In genomic region chr7:111788426-111788825, GRCh38 we compare ENCODE assay signal across 19 cellular contexts.
A peak's percentile ranks its signal among the peaks of the same experiment; 100 is the strongest.
DNase-seq lines count a peak whose midpoint lies in the region; TF ChIP-seq lines count a peak whose summit lies in the region.
"Had no signal": no experiment of that assay in that cellular context is flagged by ENCODE, and none has a peak within 500 bp of the region (broad histone marks: within the 10 kb centered on the region; RNA-seq: fewer than 3 reads in every experiment).

No MANE protein-coding gene starts in this region.

- H3K9ac ChIP-seq in mammary epithelial cell (ENCODE audit: insufficient read depth, low read length): no peak overlapping the region

- H3K79me2 ChIP-seq in mammary epithelial cell (ENCODE audit: insufficient read depth, low read length): no peaks in the 10 kb centered on the region

- BruUV-seq in mammary epithelial cell (replicated peaks; lab: Mats Ljungman, UMichigan) (no TSS peak), MCF 10A (replicated peaks; lab: Mats Ljungman, UMichigan) (no TSS peak)

- no peak overlapping the region for H2AFZ ChIP-seq in mammary epithelial cell (ENCODE audit: low read depth, low read length)

- no peak overlapping the region for H3K4me2 ChIP-seq in mammary epithelial cell (ENCODE audit: insufficient read depth, low read depth, low read length)

- H3K27me3 ChIP-seq in mammary epithelial cell (ENCODE audit: insufficient read depth, low read length) (no peaks in the 10 kb centered on the region), WERI-Rb-1 (ENCODE audit: insufficient read depth, low read depth, severe bottlenecking) (no peaks in the 10 kb centered on the region), H7 (ENCODE audit: control insufficient read depth, insufficient read depth, low read length) (no peaks in the 10 kb centered on the region)
- H3K27me3 ChIP-seq: right atrium auricular region had no signal

- TF ChIP-seq CTCF in mammary epithelial cell (conservative IDR thresholded peaks at IDR 0.05 in 1 of 2, IDR thresholded peaks at IDR 0.05 in 1 of 2; ENCODE audit: extremely low read depth in 1 of 2, insufficient read depth in 1 of 2, low read depth in 1 of 2, low read length in 2 of 2) (no peak), MCF 10A (IDR thresholded peaks at IDR 0.05; ENCODE audit: unreplicated experiment) (no peak), WERI-Rb-1 (IDR thresholded peaks at IDR 0.05; ENCODE audit: low read depth, low read length) (no peak), fibroblast of the aortic adventitia (IDR thresholded peaks at IDR 0.05; ENCODE audit: insufficient read depth, low read length) (no peak), type B pancreatic cell (conservative IDR thresholded peaks at IDR 0.05) (no peak)

- H3K27ac Mint-ChIP-seq in MCF 10A (ENCODE audit: low read depth, unreplicated experiment): no peak overlapping the region
- peak overlapping the region; percentile 27 for H3K27ac Mint-ChIP-seq in type B pancreatic cell
- no peak overlapping the region for H3K27ac Mint-ChIP-seq in activated T-helper 1 cell treated with anti-CD3 and anti-CD28 coated beads, Interleukin-12 subunit alpha, Interleukin-12 subunit beta, Interleukin-2, Interleukin-4 antibody, amounts not matched to agents 30 ng/mL and 10 ng/mL and 1 ng/mL, durations not matched to agents 14 hours and 24 hours and 36 hours
- H3K27ac Mint-ChIP-seq: activated CD4-positive, alpha-beta memory T cell treated with anti-CD3 and anti-CD28 coated beads, Interleukin-2, amount 10 ng/mL, durations not matched to agents 7 days and 5 days; activated naive CD8-positive, alpha-beta T cell; CD8-positive, alpha-beta T cell; memory B cell had no signal

- H3K4me3 Mint-ChIP-seq in MCF 10A (ENCODE audit: unreplicated experiment): no peak overlapping the region
- H3K4me3 Mint-ChIP-seq in type B pancreatic cell: no peak overlapping the region
- H3K4me3 Mint-ChIP-seq in activated T-helper 1 cell treated with anti-CD3 and anti-CD28 coated beads, Interleukin-12 subunit alpha, Interleukin-12 subunit beta, Interleukin-2, Interleukin-4 antibody, amounts not matched to agents 30 ng/mL and 10 ng/mL and 1 ng/mL, durations not matched to agents 14 hours and 24 hours and 36 hours: no peak overlapping the region
- H3K4me3 Mint-ChIP-seq: activated CD4-positive, alpha-beta memory T cell treated with anti-CD3 and anti-CD28 coated beads, Interleukin-2, amount 10 ng/mL, durations not matched to agents 7 days and 5 days; activated naive CD8-positive, alpha-beta T cell; CD8-positive, alpha-beta T cell; central memory CD8-positive, alpha-beta T cell; memory B cell had no signal

- H3K36me3 Mint-ChIP-seq in MCF 10A (ENCODE audit: insufficient read depth, unreplicated experiment) (no peaks in the 10 kb centered on the region), type B pancreatic cell (peaks cover 42% of the 10 kb centered on the region)
- H3K36me3 Mint-ChIP-seq in activated T-helper 1 cell treated with anti-CD3 and anti-CD28 coated beads, Interleukin-12 subunit alpha, Interleukin-12 subunit beta, Interleukin-2, Interleukin-4 antibody, amounts not matched to agents 30 ng/mL and 10 ng/mL and 1 ng/mL, durations not matched to agents 14 hours and 24 hours and 36 hours (ENCODE audit: low read depth): no peaks in the 10 kb centered on the region
- H3K36me3 Mint-ChIP-seq: activated naive CD8-positive, alpha-beta T cell; CD8-positive, alpha-beta T cell; memory B cell had no signal

- H3K27ac ChIP-seq in mammary epithelial cell (ENCODE audit: insufficient read depth, low read depth, low read length) (no peak overlapping the region), WERI-Rb-1 (no peak overlapping the region)
- H3K27ac ChIP-seq: right atrium auricular region had no signal

- no peaks in the 10 kb centered on the region for H3K9me3 Mint-ChIP-seq in MCF 10A (ENCODE audit: unreplicated experiment)
- H3K9me3 Mint-ChIP-seq in type B pancreatic cell: peaks cover 10% of the 10 kb centered on the region
- peaks cover 12% of the 10 kb centered on the region for H3K9me3 Mint-ChIP-seq in activated T-helper 1 cell treated with anti-CD3 and anti-CD28 coated beads, Interleukin-12 subunit alpha, Interleukin-12 subunit beta, Interleukin-2, Interleukin-4 antibody, amounts not matched to agents 30 ng/mL and 10 ng/mL and 1 ng/mL, durations not matched to agents 14 hours and 24 hours and 36 hours
- H3K9me3 Mint-ChIP-seq: activated CD4-positive, alpha-beta memory T cell treated with anti-CD3 and anti-CD28 coated beads, Interleukin-2, amount 10 ng/mL, durations not matched to agents 7 days and 5 days; central memory CD8-positive, alpha-beta T cell had no signal

- WGBS in mammary epithelial cell (ENCODE audit: low coverage, missing lambda C conversion rate): 69% methylated on average over 6 of the region's 6 CpGs

- no peaks in the 10 kb centered on the region for H4K20me1 ChIP-seq in mammary epithelial cell (ENCODE audit: insufficient read depth, low read length)

- CTCF ChIA-PET in mammary epithelial cell (lab: Charles Lee; ENCODE audit: low non-redundant PET): no interaction called here
- CTCF ChIA-PET in MCF 10A (lab: Yijun Ruan, JAX): interaction anchor here (0.6 to 1.2 kb wide), 3 partner anchors 9 to 67 kb away, joined by 3 to 6 read pairs (median 3); no protein-coding TSS in a partner anchor

- H3K9me3 ChIP-seq in mammary epithelial cell (replicated peaks; ENCODE audit: insufficient read depth, low read length) (no peaks in the 10 kb centered on the region), WERI-Rb-1 (ENCODE audit: severe bottlenecking) (no peaks in the 10 kb centered on the region)
- H3K9me3 ChIP-seq: right atrium auricular region had no signal

- POLR2A ChIA-PET in MCF 10A (lab: Yijun Ruan, JAX): no interaction called here

- no peaks in the 10 kb centered on the region for H3K4me1 ChIP-seq in mammary epithelial cell (ENCODE audit: insufficient read depth, low read length)
- H3K4me1 ChIP-seq: right atrium auricular region had no signal

- H3K27me3 Mint-ChIP-seq in MCF 10A (ENCODE audit: insufficient read depth, unreplicated experiment) (no peaks in the 10 kb centered on the region), type B pancreatic cell (no peaks in the 10 kb centered on the region)
- H3K27me3 Mint-ChIP-seq in activated T-helper 1 cell treated with anti-CD3 and anti-CD28 coated beads, Interleukin-12 subunit alpha, Interleukin-12 subunit beta, Interleukin-2, Interleukin-4 antibody, amounts not matched to agents 30 ng/mL and 10 ng/mL and 1 ng/mL, durations not matched to agents 14 hours and 24 hours and 36 hours (ENCODE audit: insufficient read depth): no peaks in the 10 kb centered on the region
- H3K27me3 Mint-ChIP-seq: activated CD4-positive, alpha-beta memory T cell treated with anti-CD3 and anti-CD28 coated beads, Interleukin-2, amount 10 ng/mL, durations not matched to agents 7 days and 5 days; memory B cell had no signal

- intact Hi-C loops in mammary epithelial cell (cut with micrococcal nuclease): no loop called here
- intact Hi-C loops in MCF 10A (cut with micrococcal nuclease): no loop called here
- intact Hi-C loops in activated T-helper 1 cell treated with anti-CD3 and anti-CD28 coated beads, Interleukin-12 subunit alpha, Interleukin-12 subunit beta, Interleukin-2, Interleukin-4 antibody, amounts not matched to agents 30 ng/mL and 10 ng/mL and 1 ng/mL, durations not matched to agents 14 hours and 24 hours and 36 hours (cut with micrococcal nuclease): no loop called here

- DNase-seq in mammary epithelial cell (peak; percentile 1), MCF 10A (ENCODE audit: unreplicated experiment) (no peak), WERI-Rb-1 (peak; percentile 61), fibroblast of the aortic adventitia (ENCODE audit: low read depth) (peak; percentile 31), type B pancreatic cell (ENCODE audit: extremely low spot score, unreplicated experiment) (no peak), NCI-H128 (lab: John Stamatoyannopoulos, UW; ENCODE audit: unreplicated experiment) (no peak), H7 (no peak)
- no peak for DNase-seq in activated T-helper 1 cell treated with anti-CD3 and anti-CD28 coated beads, Interleukin-12 subunit alpha, Interleukin-12 subunit beta, Interleukin-2, Interleukin-4 antibody, amounts not matched to agents 30 ng/mL and 10 ng/mL and 1 ng/mL, durations not matched to agents 14 hours and 24 hours and 36 hours (ENCODE audit: low spot score)
- DNase-seq: activated CD4-positive, alpha-beta memory T cell treated with anti-CD3 and anti-CD28 coated beads, Interleukin-2, amount 10 ng/mL, durations not matched to agents 7 days and 5 days; activated T-cell treated with anti-CD3 and anti-CD28 coated beads, Interleukin-2, amount 50 U/mL, for 48 hours; CD8-positive, alpha-beta T cell; NCI-H1694 treated with DMSO at 0.1 percent for 48 hours; NCI-H526 treated with DMSO at 0.1 percent for 48 hours; stimulated activated CD4-positive, alpha-beta T cell treated with anti-CD3 and anti-CD28 coated beads, Interleukin-1b, Interleukin-23, amount 100 ng/mL, for 48 hours; SW 1271 had no signal

- H3K4me3 ChIP-seq in mammary epithelial cell (replicated peaks in 1 of 3; ENCODE audit: insufficient read depth in 1 of 3, low read depth in 2 of 3, low read length in 3 of 3): no peak overlapping the region
- H3K4me3 ChIP-seq in WERI-Rb-1 (ENCODE audit: low read depth, low read length): no peak overlapping the region; the same call in 1 of the 2 replicates
- H3K4me3 ChIP-seq in fibroblast of the aortic adventitia (ENCODE audit: low read depth, low read length): no peak overlapping the region
- no peak overlapping the region for H3K4me3 ChIP-seq in H7 (ENCODE audit: insufficient read depth, low read depth, low read length)
- H3K4me3 ChIP-seq: right atrium auricular region had no signal

- H3K4me1 Mint-ChIP-seq in MCF 10A (ENCODE audit: insufficient read depth, unreplicated experiment) (no peaks in the 10 kb centered on the region), type B pancreatic cell (ENCODE audit: unreplicated experiment) (peaks cover 18% of the 10 kb centered on the region)
- no peaks in the 10 kb centered on the region for H3K4me1 Mint-ChIP-seq in activated T-helper 1 cell treated with anti-CD3 and anti-CD28 coated beads, Interleukin-12 subunit alpha, Interleukin-12 subunit beta, Interleukin-2, Interleukin-4 antibody, amounts not matched to agents 30 ng/mL and 10 ng/mL and 1 ng/mL, durations not matched to agents 14 hours and 24 hours and 36 hours (ENCODE audit: low read depth)
- H3K4me1 Mint-ChIP-seq: activated CD4-positive, alpha-beta memory T cell treated with anti-CD3 and anti-CD28 coated beads, Interleukin-2, amount 10 ng/mL, durations not matched to agents 7 days and 5 days; central memory CD8-positive, alpha-beta T cell; memory B cell had no signal

- H3K36me3 ChIP-seq in mammary epithelial cell (ENCODE audit: insufficient read depth, low read length): no peaks in the 10 kb centered on the region
- H3K36me3 ChIP-seq in WERI-Rb-1: no peaks in the 10 kb centered on the region
- H3K36me3 ChIP-seq in H7 (replicated peaks; ENCODE audit: control insufficient read depth, insufficient read depth, low read length): no peaks in the 10 kb centered on the region
- H3K36me3 ChIP-seq: right atrium auricular region had no signal

- in situ Hi-C loops in mammary epithelial cell (cut with MboI; ENCODE audit: low sequenced_read_pairs in 2 of 2): no loop called here

- dilution Hi-C loops in mammary epithelial cell (cut with HindIII; ENCODE audit: low sequenced_read_pairs): no loop called here

Comparison
In these comparisons a context has a peak if more than half of its experiments do, and no peak if none do; other contexts are left out.
1. DNase-seq: peak in mammary epithelial cell (single experiment), WERI-Rb-1 (single experiment) and fibroblast of the aortic adventitia (single experiment); none in MCF 10A (single experiment), type B pancreatic cell (single experiment), NCI-H128 (single experiment), activated T-helper 1 cell treated with anti-CD3 and anti-CD28 coated beads, Interleukin-12 subunit alpha, Interleukin-12 subunit beta, Interleukin-2, Interleukin-4 antibody, amounts not matched to agents 30 ng/mL and 10 ng/mL and 1 ng/mL, durations not matched to agents 14 hours and 24 hours and 36 hours (single experiment) and H7 (single experiment).